In genomic region chr12:109307051-109307450, GRCh38 we compare ENCODE assay signal across 23 cellular contexts. TPM values are rescaled to one million over a fixed set of nuclear protein-coding genes. Genes with fewer than 3 reads are reported as not detected.
"Had no signal": no experiment of that assay in that cellular context is flagged by ENCODE, and none has a peak within 500 bp of the region (broad histone marks: within the 10 kb centered on the region; RNA-seq: fewer than 3 reads in every experiment).

No MANE protein-coding gene starts in this region.

- H3K27ac Mint-ChIP-seq: activated naive CD8-positive, alpha-beta T cell treated with anti-CD3 and anti-CD28 coated beads, Interleukin-2, amount 10 ng/mL, durations not matched to agents 7 days and 5 days; activated T-helper 1 cell treated with anti-CD3 and anti-CD28 coated beads, Interleukin-12 subunit alpha, Interleukin-12 subunit beta, Interleukin-2, Interleukin-4 antibody, amounts not matched to agents 30 ng/mL and 10 ng/mL and 1 ng/mL, durations not matched to agents 14 hours and 24 hours and 36 hours; natural killer cell treated with Interleukin-12 subunit alpha and Interleukin-12 subunit beta and Interleukin-15 and Interleukin-18, amount 100 ng/mL, for 72 hours had no signal

- H3K36me3 ChIP-seq: brain microvascular endothelial cell, esophagus squamous epithelium had no signal

- H3K9me3 Mint-ChIP-seq: activated naive CD8-positive, alpha-beta T cell treated with anti-CD3 and anti-CD28 coated beads, Interleukin-2, amount 10 ng/mL, durations not matched to agents 7 days and 5 days; activated T-helper 1 cell treated with anti-CD3 and anti-CD28 coated beads, Interleukin-12 subunit alpha, Interleukin-12 subunit beta, Interleukin-2, Interleukin-4 antibody, amounts not matched to agents 30 ng/mL and 10 ng/mL and 1 ng/mL, durations not matched to agents 14 hours and 24 hours and 36 hours; central memory CD8-positive, alpha-beta T cell; natural killer cell treated with Interleukin-12 subunit alpha and Interleukin-12 subunit beta and Interleukin-15 and Interleukin-18, amount 100 ng/mL, for 72 hours had no signal

- H3K9me3 ChIP-seq: esophagus squamous epithelium had no signal

- H3K4me3 ChIP-seq: coronary artery, esophagus squamous epithelium had no signal

- ATAC-seq: natural killer cell treated with Interleukin-12 subunit alpha and Interleukin-12 subunit beta and Interleukin-15 and Interleukin-18, amount 100 ng/mL, for 72 hours had no signal

- H3K36me3 Mint-ChIP-seq: activated naive CD8-positive, alpha-beta T cell treated with anti-CD3 and anti-CD28 coated beads, Interleukin-2, amount 10 ng/mL, durations not matched to agents 7 days and 5 days had no signal

- H3K4me3 Mint-ChIP-seq: activated naive CD8-positive, alpha-beta T cell treated with anti-CD3 and anti-CD28 coated beads, Interleukin-2, amount 10 ng/mL, durations not matched to agents 7 days and 5 days; activated T-helper 1 cell treated with anti-CD3 and anti-CD28 coated beads, Interleukin-12 subunit alpha, Interleukin-12 subunit beta, Interleukin-2, Interleukin-4 antibody, amounts not matched to agents 30 ng/mL and 10 ng/mL and 1 ng/mL, durations not matched to agents 14 hours and 24 hours and 36 hours; central memory CD8-positive, alpha-beta T cell; natural killer cell treated with Interleukin-12 subunit alpha and Interleukin-12 subunit beta and Interleukin-15 and Interleukin-18, amount 100 ng/mL, for 72 hours had no signal

- DNase-seq: activated CD4-positive, alpha-beta T cell treated with anti-CD3 and anti-CD28 coated beads, Interleukin-2, amount 50 U/mL, for 1 hour; activated naive CD8-positive, alpha-beta T cell treated with anti-CD3 and anti-CD28 coated beads, Interleukin-2, amount 10 ng/mL, durations not matched to agents 7 days and 5 days; brain microvascular endothelial cell; effector CD4-positive, alpha-beta T cell; esophagus squamous epithelium; hypothalamus; kidney glomerular epithelial cell; nucleus accumbens; posterior cingulate gyrus; stimulated activated CD4-positive, alpha-beta T cell treated with anti-CD3 and anti-CD28 coated beads, Interleukin-2, amount 100 ng/mL, for 48 hours; stimulated activated naive CD4-positive, alpha-beta T cell; trophoblast cell had no signal

- H3K27ac ChIP-seq: brain microvascular endothelial cell, coronary artery, esophagus squamous epithelium had no signal

RNA-seq across cellular contexts. Expression of gene FOXN4, which starts 2.0 kb away (rescaled TPM):
- total RNA-seq: activated CD8-positive, alpha-beta memory T cell treated with anti-CD3 and anti-CD28 coated beads for 36 hours; activated naive CD8-positive, alpha-beta T cell treated with anti-CD3 and anti-CD28 coated beads, Interleukin-2, amount 10 ng/mL, durations not matched to agents 7 days and 5 days; activated T-helper 1 cell treated with anti-CD3 and anti-CD28 coated beads, Interleukin-12 subunit alpha, Interleukin-12 subunit beta, Interleukin-2, Interleukin-4 antibody, amounts not matched to agents 30 ng/mL and 10 ng/mL and 1 ng/mL, durations not matched to agents 14 hours and 24 hours and 36 hours; endothelial cell of umbilical vein; esophagus squamous epithelium; fibroblast of villous mesenchyme; mesenteric fat pad; natural killer cell treated with Interleukin-12 subunit alpha and Interleukin-12 subunit beta and Interleukin-15 and Interleukin-18, amount 100 ng/mL, for 72 hours; skeletal muscle tissue; subcutaneous adipose tissue; T-helper 2 cell treated with Interferon-gamma antibody and Interleukin-4, amounts not matched to agents 100 ng/mL and 5 ng/mL, for 36 hours had no signal
- polyA plus RNA-seq: endothelial cell of umbilical vein had no signal

RNA-seq across cellular contexts. Expression of gene MYO1H, which starts 40.6 kb away (rescaled TPM):
- total RNA-seq: activated CD8-positive, alpha-beta memory T cell treated with anti-CD3 and anti-CD28 coated beads for 36 hours; activated naive CD8-positive, alpha-beta T cell treated with anti-CD3 and anti-CD28 coated beads, Interleukin-2, amount 10 ng/mL, durations not matched to agents 7 days and 5 days; activated T-helper 1 cell treated with anti-CD3 and anti-CD28 coated beads, Interleukin-12 subunit alpha, Interleukin-12 subunit beta, Interleukin-2, Interleukin-4 antibody, amounts not matched to agents 30 ng/mL and 10 ng/mL and 1 ng/mL, durations not matched to agents 14 hours and 24 hours and 36 hours; endothelial cell of umbilical vein; fibroblast of villous mesenchyme; natural killer cell treated with Interleukin-12 subunit alpha and Interleukin-12 subunit beta and Interleukin-15 and Interleukin-18, amount 100 ng/mL, for 72 hours; skeletal muscle tissue; T-helper 2 cell treated with Interferon-gamma antibody and Interleukin-4, amounts not matched to agents 100 ng/mL and 5 ng/mL, for 36 hours had no signal
- polyA plus RNA-seq: endothelial cell of umbilical vein had no signal
